Comparison of ENCODE assay signal across 8 cellular contexts in the genomic region with DNA sequence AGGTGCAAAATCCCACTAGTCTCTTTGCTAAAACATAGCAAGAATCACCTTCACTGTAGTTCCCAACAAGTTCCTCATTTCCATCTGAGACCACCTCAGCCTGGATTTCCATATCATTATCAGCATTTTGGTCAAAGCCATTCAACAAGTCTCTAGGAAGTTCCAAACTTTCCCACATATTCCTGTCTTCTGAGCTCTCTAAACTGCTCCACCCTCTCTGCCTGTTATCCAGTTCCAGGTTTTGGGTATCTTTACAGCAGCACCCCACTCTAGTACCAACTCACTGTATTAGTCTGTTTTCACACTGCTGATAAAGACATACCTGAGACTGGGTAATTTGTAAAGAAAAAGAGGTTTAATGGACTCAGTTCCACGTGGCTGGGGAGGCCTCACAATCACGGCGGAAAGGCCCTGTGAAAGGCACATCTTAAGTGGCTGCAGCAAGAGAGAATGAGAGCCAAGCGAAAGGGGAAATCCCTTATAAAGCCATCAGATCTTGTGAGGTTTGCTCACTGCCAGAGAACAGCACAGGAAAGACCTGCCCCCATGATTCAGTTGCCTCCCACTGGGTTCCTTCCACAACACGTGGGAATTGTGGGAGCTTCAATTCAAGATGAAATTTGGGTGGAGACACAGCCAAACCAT.
DNase-seq lines count a peak whose midpoint lies in the region; ATAC-seq, FAIRE-seq and TF ChIP-seq lines count a peak whose summit lies in the region.
"Not testable (repeated sequence)": the region's sequence is repeated elsewhere in the genome, so short reads cannot be mapped to it uniquely, and the experiment has no call there.

No MANE protein-coding gene starts in this region.

- H3K79me2 ChIP-seq in K562 (ENCODE audit: control insufficient read depth, insufficient read depth, low read length): not testable (repeated sequence)

- not testable (repeated sequence) for H2AFZ ChIP-seq in K562 (ENCODE audit: low read depth, low read length)

- not testable (repeated sequence) for H3K27ac ChIP-seq in K562 (ENCODE audit: extremely low read depth, low read depth, low read length)

- not testable (repeated sequence) for TF ChIP-seq EP300 in K562 (IDR thresholded peaks at IDR 0.05; ENCODE audit: low read length)

- CTCF ChIA-PET in K562 (lab: Yijun Ruan, JAX; ENCODE audit: low intra/inter-chr PET ratio): not testable (repeated sequence)

- peak; percentile 94 for ATAC-seq in GM18499 (IDR thresholded peaks at IDR 0.05; ENCODE audit: insufficient read depth, unreplicated experiment)
- ATAC-seq in GM21515 (IDR thresholded peaks at IDR 0.05; ENCODE audit: unreplicated experiment): peak; percentile 83
- ATAC-seq in HG02981 (IDR thresholded peaks at IDR 0.05; ENCODE audit: unreplicated experiment): peak; percentile 82
- ATAC-seq in K562: peak; percentile 49; the same call in 2 of the 3 replicates

- POLR2A ChIA-PET in K562 (lab: Yijun Ruan, JAX): interaction anchor here (0.6 to 0.9 kb wide), 2 partner anchors 40 to 1115 kb away, joined by 3 read pairs; no protein-coding TSS in a partner anchor

- not testable (repeated sequence) for H3K9ac ChIP-seq in K562 (ENCODE audit: insufficient read depth in 1 of 2, low read depth in 2 of 2, low read length in 2 of 2)

- not testable (repeated sequence) for H4K20me1 ChIP-seq in K562 (replicated peaks; ENCODE audit: control insufficient read depth, insufficient read depth, low read length)

- H3K9me3 Mint-ChIP-seq in activated CD4-positive, alpha-beta T cell treated with anti-CD3 and anti-CD28 coated beads, Interleukin-2, amount 10 ng/mL, durations not matched to agents 24 days and 14 days: not testable (repeated sequence)

- WGBS in K562 (ENCODE audit: insufficient coverage, low coverage, missing lambda C conversion rate): 63% methylated on average over 5 of the region's 5 CpGs

- not testable (repeated sequence) for H3K27me3 Mint-ChIP-seq in activated CD4-positive, alpha-beta T cell treated with anti-CD3 and anti-CD28 coated beads, Interleukin-2, amount 10 ng/mL, durations not matched to agents 24 days and 14 days

- not testable (repeated sequence) for TF ChIP-seq RAD21 in K562 (CRISPR knock-in tag; conservative IDR thresholded peaks at IDR 0.05 in 1 of 2, IDR thresholded peaks at IDR 0.05 in 1 of 2)

- not testable (repeated sequence) for TF ChIP-seq POLR2A in K562 (conservative IDR thresholded peaks at IDR 0.05)

- not testable (repeated sequence) for H3K4me2 ChIP-seq in K562 (ENCODE audit: insufficient read depth, low read length)

- intact Hi-C loops in activated CD4-positive, alpha-beta T cell treated with anti-CD3 and anti-CD28 coated beads, Interleukin-2, amount 10 ng/mL, durations not matched to agents 24 days and 14 days (cut with micrococcal nuclease): loop anchor here (5.0 kb wide), 1 partner anchor 34 kb away; a partner anchor contains a TSS
- intact Hi-C loops in K562 (cut with micrococcal nuclease): not testable (repeated sequence)

- in situ Hi-C loops in K562 (cut with MboI): not testable (repeated sequence)

- peaks cover 31% of the 10 kb centered on the region for H3K4me1 Mint-ChIP-seq in activated CD4-positive, alpha-beta T cell treated with anti-CD3 and anti-CD28 coated beads, Interleukin-2, amount 10 ng/mL, durations not matched to agents 24 days and 14 days

- not testable (repeated sequence) for H3K4me1 ChIP-seq in K562 (replicated peaks in 1 of 2; ENCODE audit: control insufficient read depth in 2 of 2, insufficient read depth in 2 of 2, low read length in 2 of 2)

- peak; percentile 57 for DNase-seq in MV-4-11 (lab: John Stamatoyannopoulos, UW)
- peak; percentile 72 for DNase-seq in activated CD4-positive, alpha-beta T cell treated with anti-CD3 and anti-CD28 coated beads, Interleukin-2, amount 10 ng/mL, durations not matched to agents 24 days and 14 days
- DNase-seq in K562 (ENCODE audit: extremely low read depth in 1 of 4, low spot score in 3 of 4): not testable (repeated sequence)
- DNase-seq in medulla oblongata (ENCODE audit: extremely low spot score): peak; percentile 47
- DNase-seq in stimulated activated CD8-positive, alpha-beta memory T cell treated with anti-CD3 and anti-CD28 coated beads, Interleukin-4, amount 100 ng/mL, for 48 hours: peak; percentile 33

- H3K4me3 ChIP-seq in K562: not testable (repeated sequence)

- not testable (repeated sequence) for H3K9me3 ChIP-seq in K562 (replicated peaks; ENCODE audit: control insufficient read depth, insufficient read depth, low read depth, low read length)

- not testable (repeated sequence) for BruUV-seq in K562 (replicated peaks; lab: Mats Ljungman, UMichigan)

- H3K36me3 Mint-ChIP-seq in activated CD4-positive, alpha-beta T cell treated with anti-CD3 and anti-CD28 coated beads, Interleukin-2, amount 10 ng/mL, durations not matched to agents 24 days and 14 days (ENCODE audit: low read depth): peaks cover 18% of the 10 kb centered on the region

- H3K4me3 Mint-ChIP-seq in activated CD4-positive, alpha-beta T cell treated with anti-CD3 and anti-CD28 coated beads, Interleukin-2, amount 10 ng/mL, durations not matched to agents 24 days and 14 days: not testable (repeated sequence)

- TF ChIP-seq CTCF in K562 (IDR thresholded peaks at IDR 0.05 in 2 of 3, conservative IDR thresholded peaks at IDR 0.05 in 1 of 3; ENCODE audit: insufficient read depth in 2 of 3, low read depth in 1 of 3, low read length in 3 of 3): not testable (repeated sequence)

- H3K9me1 ChIP-seq in K562 (ENCODE audit: control insufficient read depth, insufficient read depth, low read length): not testable (repeated sequence)

- not testable (repeated sequence) for FAIRE-seq in K562 (lab: Jason Lieb, UNC)

- not testable (repeated sequence) for H3K36me3 ChIP-seq in K562 (ENCODE audit: control insufficient read depth, insufficient read depth, low read length)

- H3K27ac Mint-ChIP-seq in activated CD4-positive, alpha-beta T cell treated with anti-CD3 and anti-CD28 coated beads, Interleukin-2, amount 10 ng/mL, durations not matched to agents 24 days and 14 days: peak overlapping the region; percentile 64

- not testable (repeated sequence) for H3K27me3 ChIP-seq in K562 (ENCODE audit: control insufficient read depth in 2 of 2, insufficient read depth in 2 of 2, low read length in 2 of 2)
